ENCODE assay signal across 8 cellular contexts in the genomic region with DNA sequence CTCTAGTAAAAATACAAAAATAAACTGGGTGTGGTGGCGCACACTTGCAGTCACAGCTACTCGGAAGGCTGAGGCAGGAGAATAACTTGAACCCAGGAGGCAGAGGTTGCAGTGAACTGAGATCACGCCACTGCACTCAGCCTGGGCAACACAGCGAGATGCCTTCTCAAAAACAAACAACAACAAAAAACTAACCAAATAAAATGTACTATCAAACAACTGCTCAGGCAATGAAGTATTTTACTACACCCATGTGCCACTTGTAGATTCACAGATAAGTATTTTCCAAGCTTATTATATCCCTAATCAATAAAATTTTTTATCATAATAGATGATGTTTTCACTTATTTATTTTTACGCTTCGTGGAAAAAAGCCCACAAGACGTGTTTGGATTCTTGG. TPM values are rescaled to one million over a fixed set of nuclear protein-coding genes. Genes with fewer than 3 reads are reported as not detected.
DNase-seq lines count a peak whose midpoint lies in the region; ATAC-seq and TF ChIP-seq lines count a peak whose summit lies in the region.

No MANE protein-coding gene starts in this region.

- H3K4me1 ChIP-seq in cardiac muscle cell (ENCODE audit: low read depth), result peaks cover 12% of the 10 kb centered on the region
- no peaks in the 10 kb centered on the region for H3K4me1 ChIP-seq in mesendoderm (ENCODE audit: control insufficient read depth, low read depth, low read length)
- H3K4me1 ChIP-seq in urinary bladder (ENCODE audit: insufficient read depth), result no peaks in the 10 kb centered on the region

- H3K23ac ChIP-seq in mesendoderm (ENCODE audit: low read length), result no peak overlapping the region

- no peak overlapping the region for H2AK5ac ChIP-seq in mesendoderm (ENCODE audit: low read length)

- H3K18ac ChIP-seq in mesendoderm (ENCODE audit: low read length), result no peak overlapping the region

- H3K9ac ChIP-seq in mesendoderm (ENCODE audit: low read length), result no peak overlapping the region

- H3K79me1 ChIP-seq in mesendoderm (ENCODE audit: low read length), result no peaks in the 10 kb centered on the region

- no peaks in the 10 kb centered on the region for H3K36me3 ChIP-seq in cardiac muscle cell
- H3K36me3 ChIP-seq in brain microvascular endothelial cell (replicated peaks), result no peaks in the 10 kb centered on the region
- no peaks in the 10 kb centered on the region for H3K36me3 ChIP-seq in mesendoderm (ENCODE audit: control insufficient read depth, insufficient read depth, low read length)
- no peaks in the 10 kb centered on the region for H3K36me3 ChIP-seq in urinary bladder (ENCODE audit: insufficient read depth)

- intact Hi-C loops in cardiac septum (cut with DNase I), result loop anchor here (2.0 to 5.0 kb wide), 2 partner anchors 196 to 244 kb away; a partner anchor contains a TSS

- no peak overlapping the region for H4K8ac ChIP-seq in mesendoderm (ENCODE audit: low read depth, low read length)

- no peaks in the 10 kb centered on the region for H3K79me2 ChIP-seq in mesendoderm (ENCODE audit: control insufficient read depth, insufficient read depth, low read length)

- H3K27me3 ChIP-seq in cardiac muscle cell (no peaks in the 10 kb centered on the region), brain microvascular endothelial cell (replicated peaks) (no peaks in the 10 kb centered on the region), mesendoderm (ENCODE audit: insufficient read depth, low read length, poor library complexity) (no peaks in the 10 kb centered on the region)

- H3K4ac ChIP-seq in mesendoderm (ENCODE audit: low read depth, low read length), result peak overlapping the region; percentile 3

- no peak overlapping the region for H2BK120ac ChIP-seq in mesendoderm (ENCODE audit: low read depth, low read length)

- WGBS in mesendoderm (ENCODE audit: extremely low coverage, insufficient coverage, low lambda C conversion rate), result no CpG with 5 or more reads among the region's 7 CpGs
- 56% methylated on average over 7 of the region's 7 CpGs for WGBS in urinary bladder

- H3K4me3 ChIP-seq in cardiac muscle cell, result peak overlapping the region; percentile 45
- H3K4me3 ChIP-seq in brain microvascular endothelial cell (ENCODE audit: low read depth, low read length), result peak overlapping the region; percentile 83
- H3K4me3 ChIP-seq in mesendoderm (ENCODE audit: low read length), result no peak overlapping the region
- peak overlapping the region; percentile 45 for H3K4me3 ChIP-seq in urinary bladder (ENCODE audit: low read depth, low read length)

- H2BK5ac ChIP-seq in mesendoderm (ENCODE audit: low read length), result no peak overlapping the region

- in situ Hi-C loops in brain microvascular endothelial cell (cut with HindIII; ENCODE audit: low pct_ligation_motif_present, low sequenced_read_pairs), result no loop called here

- H3K4me2 ChIP-seq in mesendoderm (ENCODE audit: low read length), result no peak overlapping the region

- peak overlapping the region; percentile 97 for H3K27ac ChIP-seq in cardiac muscle cell
- peak overlapping the region; percentile 94 for H3K27ac ChIP-seq in brain microvascular endothelial cell
- no peak overlapping the region for H3K27ac ChIP-seq in mesendoderm (ENCODE audit: low read depth, low read length)
- peak overlapping the region; percentile 92 for H3K27ac ChIP-seq in urinary bladder (ENCODE audit: low read depth)

- H2BK15ac ChIP-seq in mesendoderm (replicated peaks; ENCODE audit: low read depth), result no peak overlapping the region

- no peaks in the 10 kb centered on the region for H3K9me3 ChIP-seq in cardiac muscle cell (ENCODE audit: low read depth)

- no peak for TF ChIP-seq CTCF in cardiac muscle cell (IDR thresholded peaks at IDR 0.05; ENCODE audit: low read depth, low read length)
- no peak for TF ChIP-seq CTCF in brain microvascular endothelial cell (IDR thresholded peaks at IDR 0.05; ENCODE audit: low read depth, low read length, missing control alignments)

- H3K56ac ChIP-seq in mesendoderm (ENCODE audit: low read length), result no peak overlapping the region

- no peak overlapping the region for H4K5ac ChIP-seq in mesendoderm (ENCODE audit: low read length)

- no peak for ATAC-seq in GM21423 (IDR thresholded peaks at IDR 0.05; ENCODE audit: unreplicated experiment)

- DNase-seq in cardiac muscle cell (ENCODE audit: low read depth in 1 of 2, low spot score in 1 of 2), result no peak
- no peak for DNase-seq in cardiac septum (ENCODE audit: low spot score)
- no peak for DNase-seq in brain microvascular endothelial cell
- no peak for DNase-seq in mesendoderm
- DNase-seq in inferior parietal cortex (ENCODE audit: extremely low spot score), result no peak
- DNase-seq in cortex of kidney (lab: John Stamatoyannopoulos, UW), result no peak

RNA-seq across cellular contexts. Expression of a gene that starts 0.9 kb away (rescaled TPM):
- total RNA-seq in cardiac muscle cell (1.6 TPM in 1 of 2 replicates, not detected in the other), cardiac septum (0.62 TPM), urinary bladder (1.4 TPM)
- polyA plus RNA-seq in cardiac muscle cell (1.4 and 3.7 TPM in 2 replicates), urinary bladder (0.18 TPM)
- 0.42 TPM for polyA plus RNA-seq in mesendoderm (2013, experiment 1 of 2)
- 0.53 TPM for polyA plus RNA-seq in mesendoderm (2013, experiment 2 of 2)

RNA-seq across cellular contexts. Expression of a gene that starts 31.8 kb away (rescaled TPM):
- 8.5 and 12.0 TPM in 2 replicates for total RNA-seq in cardiac muscle cell
- 14.5 and 18.8 TPM in 2 replicates for polyA plus RNA-seq in cardiac muscle cell
- total RNA-seq in cardiac septum, result 8.6 TPM
- 16.5 TPM for polyA plus RNA-seq in mesendoderm (2013, experiment 1 of 2)
- polyA plus RNA-seq in mesendoderm (2013, experiment 2 of 2), result 16.4 TPM
- total RNA-seq in urinary bladder, result 104 TPM
- polyA plus RNA-seq in urinary bladder, result 29.6 TPM
